ENCODE assay signal across 39 cellular contexts in the genomic region with DNA sequence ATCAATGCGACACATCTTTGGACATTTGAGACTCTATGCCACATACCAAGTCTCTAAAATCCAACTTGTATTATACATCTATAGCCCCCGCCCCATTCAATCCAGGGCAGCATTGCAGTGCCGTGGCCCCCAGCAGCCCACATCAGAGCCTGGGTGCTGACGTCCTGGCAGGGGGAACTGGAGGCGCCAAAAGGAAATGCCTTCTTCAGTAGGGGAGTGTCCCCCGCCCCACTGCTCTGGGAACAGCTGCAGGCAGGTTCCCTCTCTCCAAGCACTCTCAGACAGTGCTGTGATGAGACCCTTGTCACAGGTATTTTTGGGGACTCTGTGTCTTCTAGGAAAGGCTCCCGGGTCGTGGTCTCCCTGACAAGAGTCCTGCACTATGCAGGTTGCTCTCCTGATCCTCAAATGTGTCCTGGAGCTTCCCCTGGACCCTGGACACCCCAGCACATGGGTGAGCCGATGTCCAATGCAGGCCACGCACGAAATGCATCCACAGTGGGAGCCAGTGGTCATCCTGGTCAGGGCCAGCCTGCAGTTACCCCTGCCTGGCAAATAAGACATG.
"Had no signal": no experiment of that assay in that cellular context is flagged by ENCODE, and none has a peak within 500 bp of the region (broad histone marks: within the 10 kb centered on the region; RNA-seq: fewer than 3 reads in every experiment).

No MANE protein-coding gene starts in this region.

- H3K36me3 Mint-ChIP-seq: activated naive CD4-positive, alpha-beta T cell treated with anti-CD3 and anti-CD28 coated beads, Interleukin-2, amount 50 U/mL, for 72 hours; brain; T-cell had no signal

- H3K27ac Mint-ChIP-seq: activated B cell treated with CpG ODN at 0.5 μM for 24 hours; activated CD8-positive, alpha-beta T cell treated with anti-CD3 and anti-CD28 coated beads for 36 hours; activated naive CD4-positive, alpha-beta T cell treated with anti-CD3 and anti-CD28 coated beads, Interleukin-2, amount 50 U/mL, for 72 hours; activated T-cell treated with anti-CD3 and anti-CD28 coated beads, Interleukin-2, amount 50 U/mL, for 72 hours; activated T-helper 17 cell treated with anti-CD3 and anti-CD28 coated beads, Interleukin-2, amount 50 U/mL, for 72 hours; brain; T-helper 17 cell had no signal

- FAIRE-seq: bronchial epithelial cell, RCC 7860 had no signal

- H3K4me1 ChIP-seq: adrenal gland had no signal

- H3K27ac ChIP-seq: adrenal gland, KMS-11, RWPE1, VCaP had no signal

- H3K9me3 Mint-ChIP-seq: activated CD8-positive, alpha-beta T cell treated with anti-CD3 and anti-CD28 coated beads for 36 hours; activated T-cell treated with anti-CD3 and anti-CD28 coated beads, Interleukin-2, amount 50 U/mL, for 72 hours; activated T-helper 17 cell treated with anti-CD3 and anti-CD28 coated beads, Interleukin-2, amount 50 U/mL, for 72 hours had no signal

- H3K4me3 Mint-ChIP-seq: activated B cell treated with CpG ODN at 0.5 μM for 24 hours; activated CD8-positive, alpha-beta T cell treated with anti-CD3 and anti-CD28 coated beads for 36 hours; activated T-cell treated with anti-CD3 and anti-CD28 coated beads, Interleukin-2, amount 50 U/mL, for 72 hours; activated T-helper 17 cell treated with anti-CD3 and anti-CD28 coated beads, Interleukin-2, amount 50 U/mL, for 72 hours; brain; T-cell; T-helper 17 cell had no signal

- H3K27me3 ChIP-seq: adrenal gland had no signal

- H3K9me3 ChIP-seq: adrenal gland had no signal

- H3K9ac ChIP-seq: KMS-11 had no signal

- H3K36me3 ChIP-seq: adrenal gland had no signal

- H3K4me1 Mint-ChIP-seq: activated B cell treated with CpG ODN at 0.5 μM for 24 hours; activated T-helper 17 cell treated with anti-CD3 and anti-CD28 coated beads, Interleukin-2, amount 50 U/mL, for 72 hours; T-cell had no signal

- H3K4me3 ChIP-seq: adrenal gland had no signal

- DNase-seq: activated B cell treated with CpG ODN at 0.5 μM for 24 hours; activated CD4-positive, alpha-beta T cell treated with anti-CD3 and anti-CD28 coated beads for 4 hours; activated CD4-positive, alpha-beta T cell treated with anti-CD3 and anti-CD28 coated beads, Interleukin-2, amount 50 U/mL, for 1 hour; activated CD4-positive, CD25-positive, alpha-beta regulatory T cell treated with anti-CD3 and anti-CD28 coated beads, Interleukin-2, amount 50 U/mL, for 72 hours; activated CD8-positive, alpha-beta T cell treated with anti-CD3 and anti-CD28 coated beads for 36 hours; activated effector memory CD4-positive, alpha-beta T cell treated with anti-CD3 and anti-CD28 coated beads, Interleukin-2, amount 50 U/mL, for 16 hours; activated naive CD4-positive, alpha-beta T cell treated with Interleukin-2 at 50 U/mL for 16 hours; activated T-cell treated with anti-CD3 and anti-CD28 coated beads, Interleukin-2, amount 50 U/mL, for 1 hour; activated T-cell treated with anti-CD3 and anti-CD28 coated beads, Interleukin-2, amount 50 U/mL, for 72 hours; adrenal gland; anterior cingulate cortex; cerebellar nuclear complex; MM.1S; MV-4-11; NCI-H1092; NCI-H1436 treated with DMSO at 0.1 percent for 48 hours; NCI-H1694 treated with DMSO at 0.1 percent for 48 hours; NCI-H2029; NCI-H2107; NCI-H2171; NCI-H510A; NCI-H526; NCI-H748 treated with DMSO at 0.1 percent for 48 hours; NK-92 treated with Interleukin-12 subunit alpha and Interleukin-12 subunit beta, amount 100 ng/mL, for 24 hours; PC-3; SIG-M5; T-cell; T-helper 17 cell; T-helper 9 cell had no signal

- ATAC-seq: activated CD8-positive, alpha-beta T cell treated with anti-CD3 and anti-CD28 coated beads for 36 hours; activated naive CD4-positive, alpha-beta T cell treated with anti-CD3 and anti-CD28 coated beads, Interleukin-2, amount 50 U/mL, for 72 hours; activated T-cell treated with anti-CD3 and anti-CD28 coated beads, Interleukin-2, amount 50 U/mL, for 72 hours; activated T-helper 17 cell treated with anti-CD3 and anti-CD28 coated beads, Interleukin-2, amount 50 U/mL, for 72 hours; PC-3; Right ventricle myocardium inferior; SK-N-SH treated with all-trans-retinoic acid at 6 μM for 48 hours; T-cell; T-helper 17 cell had no signal

- H3K4me2 ChIP-seq: KMS-11 had no signal
